1 cellular context compared by ENCODE assay signal in the genomic region with DNA sequence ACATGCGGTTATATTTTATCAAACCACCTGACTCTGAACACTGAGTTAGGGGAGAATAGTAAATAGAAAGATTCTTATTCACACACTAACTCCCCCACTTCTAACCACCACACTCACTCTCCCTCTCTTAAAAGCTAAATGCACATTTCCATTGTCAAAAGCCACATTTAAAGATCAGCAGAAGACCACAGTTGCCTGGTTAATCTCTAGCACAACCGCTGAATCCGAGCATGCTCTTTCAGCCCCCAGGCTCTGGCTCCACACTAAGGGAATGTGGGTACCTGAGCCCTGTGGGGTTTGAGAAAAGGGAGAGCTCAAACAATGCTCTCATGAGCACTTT.
TF ChIP-seq lines count a peak whose summit lies in the region.

No MANE protein-coding gene starts in this region.

TF ChIP-seq in GM12878, 131 proteins besides CTCF, POLR2A, EP300 and RAD21:
- TF ChIP-seq CHD1 (IDR thresholded peaks at IDR 0.05; ENCODE audit: low read depth, low read length), result no peak
- no peak for TF ChIP-seq ZBTB33 (IDR thresholded peaks at IDR 0.05)
- no peak for TF ChIP-seq SMC3 (IDR thresholded peaks at IDR 0.05; ENCODE audit: borderline replicate concordance, low read length)
- TF ChIP-seq SP1 (IDR thresholded peaks at IDR 0.05; ENCODE audit: low read depth, low read length), result no peak
- TF ChIP-seq, protein P1, sequence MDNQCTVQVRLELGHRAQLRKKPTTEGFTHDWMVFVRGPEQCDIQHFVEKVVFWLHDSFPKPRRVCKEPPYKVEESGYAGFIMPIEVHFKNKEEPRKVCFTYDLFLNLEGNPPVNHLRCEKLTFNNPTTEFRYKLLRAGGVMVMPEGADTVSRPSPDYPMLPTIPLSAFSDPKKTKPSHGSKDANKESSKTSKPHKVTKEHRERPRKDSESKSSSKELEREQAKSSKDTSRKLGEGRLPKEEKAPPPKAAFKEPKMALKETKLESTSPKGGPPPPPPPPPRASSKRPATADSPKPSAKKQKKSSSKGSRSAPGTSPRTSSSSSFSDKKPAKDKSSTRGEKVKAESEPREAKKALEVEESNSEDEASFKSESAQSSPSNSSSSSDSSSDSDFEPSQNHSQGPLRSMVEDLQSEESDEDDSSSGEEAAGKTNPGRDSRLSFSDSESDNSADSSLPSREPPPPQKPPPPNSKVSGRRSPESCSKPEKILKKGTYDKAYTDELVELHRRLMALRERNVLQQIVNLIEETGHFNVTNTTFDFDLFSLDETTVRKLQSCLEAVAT (IDR thresholded peaks at IDR 0.05), result no peak
- TF ChIP-seq KDM1A (IDR thresholded peaks at IDR 0.05; ENCODE audit: borderline replicate concordance), result no peak
